8 cellular contexts compared by ENCODE assay signal in the genomic region with DNA sequence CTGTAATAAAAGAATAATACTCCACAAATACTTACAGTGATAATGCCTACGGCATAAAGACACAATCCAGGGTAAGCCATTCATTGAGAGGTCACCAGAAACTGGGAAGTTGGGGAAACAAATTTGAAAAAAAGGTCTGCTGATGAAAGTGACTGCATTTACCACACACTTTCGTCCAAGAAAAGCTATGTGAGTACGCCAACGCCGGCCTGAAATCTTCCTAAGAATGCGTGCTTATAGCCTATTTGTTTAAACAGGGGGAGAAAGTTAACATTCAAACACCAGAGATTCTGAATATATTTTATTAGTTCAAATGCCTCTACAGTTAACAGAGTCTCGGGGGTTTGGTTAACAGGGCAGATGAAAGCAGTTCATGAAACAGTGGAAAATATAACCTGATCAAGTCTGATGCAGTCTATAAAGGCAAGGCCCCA. TPM values are rescaled to one million over a fixed set of nuclear protein-coding genes. Genes with fewer than 3 reads are reported as not detected.
DNase-seq lines count a peak whose midpoint lies in the region; ATAC-seq and TF ChIP-seq lines count a peak whose summit lies in the region.

No MANE protein-coding gene starts in this region.

- H3F3A ChIP-seq in PC-3 (ENCODE audit: low read length, unreplicated experiment), result no peaks in the 10 kb centered on the region

- peak overlapping the region; percentile 32; the same call in 1 of the 2 replicates for H3K27ac ChIP-seq in PC-3 (ENCODE audit: low read length)

- BruUV-seq in PC-3 (replicated peaks; lab: Mats Ljungman, UMichigan), result TSS peak; percentile 98

- no peaks in the 10 kb centered on the region for H3K9me3 ChIP-seq in PC-3 (ENCODE audit: low read length)

- H3K36me3 Mint-ChIP-seq in T-helper 1 cell treated with Interleukin-12 subunit alpha and Interleukin-12 subunit beta and Interleukin-4 antibody, amounts not matched to agents 30 μg/mL and 1 μg/mL, for 36 hours (ENCODE audit: low read depth), result peaks cover 24% of the 10 kb centered on the region
- H3K36me3 Mint-ChIP-seq in endothelial cell (ENCODE audit: low read depth, unreplicated experiment) (peaks cover 17% of the 10 kb centered on the region), naive B cell (peaks cover 16 to 20% of the 10 kb centered on the region in 2 donors)

- peaks cover 13% of the 10 kb centered on the region for H3K4me1 Mint-ChIP-seq in T-helper 1 cell treated with Interleukin-12 subunit alpha and Interleukin-12 subunit beta and Interleukin-4 antibody, amounts not matched to agents 30 μg/mL and 1 μg/mL, for 36 hours (ENCODE audit: low read depth)
- H3K4me1 Mint-ChIP-seq in endothelial cell (ENCODE audit: unreplicated experiment), result peaks cover 15% of the 10 kb centered on the region
- H3K4me1 Mint-ChIP-seq in naive B cell, result peaks cover 17 to 20% (median 18%) of the 10 kb centered on the region in 3 donors

- POLR2A ChIA-PET in PC-3 (lab: Charles Lee; ENCODE audit: unreplicated experiment), result interaction anchor here (0.6 to 1.0 kb wide), 2 partner anchors 10 to 145 kb away, joined by 3 to 4 read pairs; no protein-coding TSS in a partner anchor

- peak overlapping the region; percentile 98 for H3K9ac ChIP-seq in PC-3 (ENCODE audit: low read length)

- peaks cover 42% of the 10 kb centered on the region for H3K79me2 ChIP-seq in PC-3 (ENCODE audit: low read length)

- H3K4me1 ChIP-seq in PC-3 (ENCODE audit: insufficient read depth, low read length), result peaks cover 9% of the 10 kb centered on the region; the same call in 1 of the 2 replicates

- H3K9me3 Mint-ChIP-seq in T-helper 1 cell treated with Interleukin-12 subunit alpha and Interleukin-12 subunit beta and Interleukin-4 antibody, amounts not matched to agents 30 μg/mL and 1 μg/mL, for 36 hours, result no peaks in the 10 kb centered on the region
- H3K9me3 Mint-ChIP-seq in endothelial cell (ENCODE audit: unreplicated experiment) (no peaks in the 10 kb centered on the region), naive B cell (peaks cover 0 to 1% (median 0%) of the 10 kb centered on the region in 7 donors)

- H3K27ac Mint-ChIP-seq in T-helper 1 cell treated with Interleukin-12 subunit alpha and Interleukin-12 subunit beta and Interleukin-4 antibody, amounts not matched to agents 30 μg/mL and 1 μg/mL, for 36 hours, result peak overlapping the region; percentile 95
- H3K27ac Mint-ChIP-seq in endothelial cell (ENCODE audit: unreplicated experiment), result peak overlapping the region; percentile 98
- H3K27ac Mint-ChIP-seq in naive B cell, result peak overlapping the region; percentile 95 to 98 (median 98)

- H4K20me1 ChIP-seq in PC-3 (ENCODE audit: low read length), result no peaks in the 10 kb centered on the region

- peak overlapping the region; percentile 97 for H2AFZ ChIP-seq in PC-3 (ENCODE audit: low read length)

- peak; percentile 27; the same call in 1 of the 2 replicates for ATAC-seq in PC-3
- no peak for ATAC-seq in naive B cell (ENCODE audit: low read depth in 2 of 2)

- intact Hi-C loops in PC-3 (cut with micrococcal nuclease), result loop anchor here (5.0 to 10.0 kb wide), 3 partner anchors 98 to 265 kb away; a partner anchor contains a TSS

- TF ChIP-seq CTCF in PC-3 (conservative IDR thresholded peaks at IDR 0.05; ENCODE audit: low read depth, low read length) (no peak), endothelial cell (IDR thresholded peaks at IDR 0.05; ENCODE audit: unreplicated experiment) (no peak)

- CTCF ChIA-PET in PC-3 (lab: Charles Lee), result interaction anchor here (2.1 kb wide), 1 partner anchor 267 kb away, joined by 11 read pairs; no protein-coding TSS in a partner anchor

- H3K36me3 ChIP-seq in PC-3 (ENCODE audit: low read depth, low read length), result peaks cover 26% of the 10 kb centered on the region

- no peaks in the 10 kb centered on the region for H3K9me2 ChIP-seq in PC-3 (replicated peaks; ENCODE audit: low read length)

- DNase-seq in T-helper 1 cell (no peak), PC-3 (no peak), endothelial cell (ENCODE audit: low spot score) (no peak), naive B cell (no peak), NCI-H2171 (lab: John Stamatoyannopoulos, UW) (no peak), NCI-H345 treated with DMSO at 0.1 percent for 48 hours (lab: John Stamatoyannopoulos, UW; ENCODE audit: unreplicated experiment) (no peak), globus pallidus (ENCODE audit: low spot score) (no peak)

- H3K4me3 ChIP-seq in PC-3 (ENCODE audit: low read length), result peak overlapping the region; percentile 85

- no peaks in the 10 kb centered on the region for H3K27me3 ChIP-seq in PC-3 (ENCODE audit: low read length)

- H3K4me2 ChIP-seq in PC-3 (ENCODE audit: low read length), result peak overlapping the region; percentile 97

- no peaks in the 10 kb centered on the region for H3K27me3 Mint-ChIP-seq in T-helper 1 cell treated with Interleukin-12 subunit alpha and Interleukin-12 subunit beta and Interleukin-4 antibody, amounts not matched to agents 30 μg/mL and 1 μg/mL, for 36 hours (ENCODE audit: low read depth)
- H3K27me3 Mint-ChIP-seq in endothelial cell (ENCODE audit: unreplicated experiment), result peaks cover 13% of the 10 kb centered on the region
- H3K27me3 Mint-ChIP-seq in naive B cell, result peaks cover 0 to 8% (median 6%) of the 10 kb centered on the region in 3 donors

- H3K4me3 Mint-ChIP-seq in T-helper 1 cell treated with Interleukin-12 subunit alpha and Interleukin-12 subunit beta and Interleukin-4 antibody, amounts not matched to agents 30 μg/mL and 1 μg/mL, for 36 hours, result peak overlapping the region; percentile 96
- H3K4me3 Mint-ChIP-seq in endothelial cell (ENCODE audit: unreplicated experiment) (peak overlapping the region; percentile 96), naive B cell (peak overlapping the region; percentile 91 to 100 (median 96))

RNA-seq across cellular contexts. Expression of a gene that starts 0.7 kb away (rescaled TPM):
- total RNA-seq in PC-3 (2014; rRNA removed), result 20.7 and 25.1 TPM in 2 replicates
- total RNA-seq in endothelial cell (ENCODE audit: unreplicated experiment), result 20.7 TPM
- 10 to 100 TPM; 23.9 to 30.1 (median 26.8) TPM for polyA plus RNA-seq in naive B cell (ENCODE audit: low read depth in 6 of 6)

RNA-seq across cellular contexts. Expression of a gene that starts 21.8 kb away (rescaled TPM):
- total RNA-seq in PC-3 (2014; rRNA removed) (not detected in 2 replicates), endothelial cell (ENCODE audit: unreplicated experiment) (0.28 TPM)
- polyA plus RNA-seq in naive B cell (ENCODE audit: low read depth in 6 of 6), result not detected
